ENCODE assay signal across 2 cellular contexts in the genomic region with DNA sequence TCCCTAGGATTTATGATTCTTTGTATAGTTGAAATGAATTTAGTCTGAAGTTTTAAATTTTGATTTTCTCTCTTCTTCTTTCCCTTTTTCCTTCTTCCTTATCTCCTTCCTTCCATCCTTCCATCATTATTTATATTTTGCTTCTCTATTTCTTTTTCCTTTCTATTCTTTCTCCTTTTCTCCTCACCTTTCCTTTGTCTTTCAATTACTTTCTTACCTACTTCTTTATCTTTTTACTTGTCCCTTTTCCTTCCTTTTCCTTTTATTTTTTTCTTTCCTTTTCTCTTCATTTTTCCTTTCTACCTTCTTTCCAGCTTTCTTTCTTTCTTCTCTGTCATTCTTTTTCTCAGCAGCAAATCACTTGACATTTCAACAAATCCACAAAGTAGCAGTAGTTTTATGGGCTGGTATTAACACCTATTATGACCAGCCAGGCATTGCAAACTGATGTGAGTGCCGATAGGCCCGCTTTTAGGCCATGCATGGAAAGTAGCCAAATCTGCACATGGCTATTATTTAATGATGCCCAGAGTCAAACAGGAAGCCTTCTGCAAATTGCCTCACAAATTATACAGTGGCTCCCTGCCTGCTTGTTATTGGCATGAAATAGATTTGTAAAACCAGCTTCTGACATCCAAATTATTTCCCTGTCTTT.
TF ChIP-seq lines count a peak whose summit lies in the region.

No MANE protein-coding gene starts in this region.

TF ChIP-seq in HEK293, 187 proteins besides CTCF, POLR2A, EP300 and RAD21 (continues in another document):
- TF ChIP-seq, protein P1, sequence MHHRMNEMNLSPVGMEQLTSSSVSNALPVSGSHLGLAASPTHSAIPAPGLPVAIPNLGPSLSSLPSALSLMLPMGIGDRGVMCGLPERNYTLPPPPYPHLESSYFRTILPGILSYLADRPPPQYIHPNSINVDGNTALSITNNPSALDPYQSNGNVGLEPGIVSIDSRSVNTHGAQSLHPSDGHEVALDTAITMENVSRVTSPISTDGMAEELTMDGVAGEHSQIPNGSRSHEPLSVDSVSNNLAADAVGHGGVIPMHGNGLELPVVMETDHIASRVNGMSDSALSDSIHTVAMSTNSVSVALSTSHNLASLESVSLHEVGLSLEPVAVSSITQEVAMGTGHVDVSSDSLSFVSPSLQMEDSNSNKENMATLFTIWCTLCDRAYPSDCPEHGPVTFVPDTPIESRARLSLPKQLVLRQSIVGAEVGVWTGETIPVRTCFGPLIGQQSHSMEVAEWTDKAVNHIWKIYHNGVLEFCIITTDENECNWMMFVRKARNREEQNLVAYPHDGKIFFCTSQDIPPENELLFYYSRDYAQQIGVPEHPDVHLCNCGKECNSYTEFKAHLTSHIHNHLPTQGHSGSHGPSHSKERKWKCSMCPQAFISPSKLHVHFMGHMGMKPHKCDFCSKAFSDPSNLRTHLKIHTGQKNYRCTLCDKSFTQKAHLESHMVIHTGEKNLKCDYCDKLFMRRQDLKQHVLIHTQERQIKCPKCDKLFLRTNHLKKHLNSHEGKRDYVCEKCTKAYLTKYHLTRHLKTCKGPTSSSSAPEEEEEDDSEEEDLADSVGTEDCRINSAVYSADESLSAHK (tag by site-specific recombination; IDR thresholded peaks at IDR 0.05), result peak; percentile 69
- TF ChIP-seq, protein P2, sequence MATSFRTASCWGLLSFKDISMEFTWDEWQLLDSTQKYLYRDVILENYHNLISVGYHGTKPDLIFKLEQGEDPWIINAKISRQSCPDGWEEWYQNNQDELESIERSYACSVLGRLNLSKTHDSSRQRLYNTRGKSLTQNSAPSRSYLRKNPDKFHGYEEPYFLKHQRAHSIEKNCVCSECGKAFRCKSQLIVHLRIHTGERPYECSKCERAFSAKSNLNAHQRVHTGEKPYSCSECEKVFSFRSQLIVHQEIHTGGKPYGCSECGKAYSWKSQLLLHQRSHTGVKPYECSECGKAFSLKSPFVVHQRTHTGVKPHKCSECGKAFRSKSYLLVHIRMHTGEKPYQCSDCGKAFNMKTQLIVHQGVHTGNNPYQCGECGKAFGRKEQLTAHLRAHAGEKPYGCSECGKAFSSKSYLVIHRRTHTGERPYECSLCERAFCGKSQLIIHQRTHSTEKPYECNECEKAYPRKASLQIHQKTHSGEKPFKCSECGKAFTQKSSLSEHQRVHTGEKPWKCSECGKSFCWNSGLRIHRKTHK (tag by site-specific recombination; IDR thresholded peaks at IDR 0.05), result no peak
- no peak for TF ChIP-seq ZNF133 (tag by site-specific recombination; IDR thresholded peaks at IDR 0.05)
- no peak for TF ChIP-seq ZNF140 (tag by site-specific recombination; IDR thresholded peaks at IDR 0.05)
- no peak for TF ChIP-seq ZNF664 (tag by site-specific recombination; IDR thresholded peaks at IDR 0.05)
- no peak for TF ChIP-seq BCL11B (tag by site-specific recombination; IDR thresholded peaks at IDR 0.05; ENCODE audit: low read depth)
- no peak for TF ChIP-seq ZFP37 (tag by site-specific recombination; IDR thresholded peaks at IDR 0.05)
- TF ChIP-seq, protein P3, sequence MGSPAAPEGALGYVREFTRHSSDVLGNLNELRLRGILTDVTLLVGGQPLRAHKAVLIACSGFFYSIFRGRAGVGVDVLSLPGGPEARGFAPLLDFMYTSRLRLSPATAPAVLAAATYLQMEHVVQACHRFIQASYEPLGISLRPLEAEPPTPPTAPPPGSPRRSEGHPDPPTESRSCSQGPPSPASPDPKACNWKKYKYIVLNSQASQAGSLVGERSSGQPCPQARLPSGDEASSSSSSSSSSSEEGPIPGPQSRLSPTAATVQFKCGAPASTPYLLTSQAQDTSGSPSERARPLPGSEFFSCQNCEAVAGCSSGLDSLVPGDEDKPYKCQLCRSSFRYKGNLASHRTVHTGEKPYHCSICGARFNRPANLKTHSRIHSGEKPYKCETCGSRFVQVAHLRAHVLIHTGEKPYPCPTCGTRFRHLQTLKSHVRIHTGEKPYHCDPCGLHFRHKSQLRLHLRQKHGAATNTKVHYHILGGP (tag by site-specific recombination; IDR thresholded peaks at IDR 0.05), result 0 out of 2 replicates have a peak, but pooled peaks have one; percentile 26
- TF ChIP-seq ZNF433 (tag by site-specific recombination; IDR thresholded peaks at IDR 0.05; ENCODE audit: low read depth), result no peak
- TF ChIP-seq ZNF544 (tag by site-specific recombination; IDR thresholded peaks at IDR 0.05), result no peak
- TF ChIP-seq YY1 (tag by site-specific recombination; IDR thresholded peaks at IDR 0.05), result no peak
- no peak for TF ChIP-seq ZNF138 (tag by site-specific recombination; IDR thresholded peaks at IDR 0.05; ENCODE audit: borderline replicate concordance)
- TF ChIP-seq KLF7 (tag by site-specific recombination; IDR thresholded peaks at IDR 0.05; ENCODE audit: borderline replicate concordance), result no peak
- TF ChIP-seq ZNF114 (tag by site-specific recombination; IDR thresholded peaks at IDR 0.05), result no peak
- no peak for TF ChIP-seq KLF9 (tag by site-specific recombination; IDR thresholded peaks at IDR 0.05; ENCODE audit: low read depth)
- no peak for TF ChIP-seq GLI2 (tag by site-specific recombination; IDR thresholded peaks at IDR 0.05; ENCODE audit: borderline replicate concordance, low read depth)
- peak; percentile 34; the same call in 1 of the 2 replicates for TF ChIP-seq ZNF501 (tag by site-specific recombination; IDR thresholded peaks at IDR 0.05)
- no peak for TF ChIP-seq TRIM28 (IDR thresholded peaks at IDR 0.05; ENCODE audit: borderline replicate concordance, low read length)
- no peak for TF ChIP-seq ZNF211 (tag by site-specific recombination; IDR thresholded peaks at IDR 0.05; ENCODE audit: low read depth)
- TF ChIP-seq, protein P4, sequence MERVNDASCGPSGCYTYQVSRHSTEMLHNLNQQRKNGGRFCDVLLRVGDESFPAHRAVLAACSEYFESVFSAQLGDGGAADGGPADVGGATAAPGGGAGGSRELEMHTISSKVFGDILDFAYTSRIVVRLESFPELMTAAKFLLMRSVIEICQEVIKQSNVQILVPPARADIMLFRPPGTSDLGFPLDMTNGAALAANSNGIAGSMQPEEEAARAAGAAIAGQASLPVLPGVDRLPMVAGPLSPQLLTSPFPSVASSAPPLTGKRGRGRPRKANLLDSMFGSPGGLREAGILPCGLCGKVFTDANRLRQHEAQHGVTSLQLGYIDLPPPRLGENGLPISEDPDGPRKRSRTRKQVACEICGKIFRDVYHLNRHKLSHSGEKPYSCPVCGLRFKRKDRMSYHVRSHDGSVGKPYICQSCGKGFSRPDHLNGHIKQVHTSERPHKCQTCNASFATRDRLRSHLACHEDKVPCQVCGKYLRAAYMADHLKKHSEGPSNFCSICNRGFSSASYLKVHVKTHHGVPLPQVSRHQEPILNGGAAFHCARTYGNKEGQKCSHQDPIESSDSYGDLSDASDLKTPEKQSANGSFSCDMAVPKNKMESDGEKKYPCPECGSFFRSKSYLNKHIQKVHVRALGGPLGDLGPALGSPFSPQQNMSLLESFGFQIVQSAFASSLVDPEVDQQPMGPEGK (tag by site-specific recombination; IDR thresholded peaks at IDR 0.05), result no peak
- peak; percentile 96 for TF ChIP-seq ZBTB17 (tag by site-specific recombination; IDR thresholded peaks at IDR 0.05)
- peak; percentile 100 for TF ChIP-seq PRDM1 (tag by site-specific recombination; IDR thresholded peaks at IDR 0.05)

TF ChIP-seq in K562, 482 proteins besides CTCF, POLR2A, EP300 and RAD21:
- TF ChIP-seq MCM3 (IDR thresholded peaks at IDR 0.05), result no peak
- TF ChIP-seq, protein P5, sequence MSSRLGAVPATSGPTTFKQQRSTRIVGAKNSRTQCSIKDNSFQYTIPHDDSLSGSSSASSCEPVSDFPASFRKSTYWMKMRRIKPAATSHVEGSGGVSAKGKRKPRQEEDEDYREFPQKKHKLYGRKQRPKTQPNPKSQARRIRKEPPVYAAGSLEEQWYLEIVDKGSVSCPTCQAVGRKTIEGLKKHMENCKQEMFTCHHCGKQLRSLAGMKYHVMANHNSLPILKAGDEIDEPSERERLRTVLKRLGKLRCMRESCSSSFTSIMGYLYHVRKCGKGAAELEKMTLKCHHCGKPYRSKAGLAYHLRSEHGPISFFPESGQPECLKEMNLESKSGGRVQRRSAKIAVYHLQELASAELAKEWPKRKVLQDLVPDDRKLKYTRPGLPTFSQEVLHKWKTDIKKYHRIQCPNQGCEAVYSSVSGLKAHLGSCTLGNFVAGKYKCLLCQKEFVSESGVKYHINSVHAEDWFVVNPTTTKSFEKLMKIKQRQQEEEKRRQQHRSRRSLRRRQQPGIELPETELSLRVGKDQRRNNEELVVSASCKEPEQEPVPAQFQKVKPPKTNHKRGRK (tag; IDR thresholded peaks at IDR 0.05), result peak; percentile 70; the same call in 1 of the 2 replicates
